Comparison of ENCODE assay signal across 15 cellular contexts in genomic region chr5:66713998-66714397, GRCh38.
DNase-seq lines count a peak whose midpoint lies in the region; ATAC-seq and TF ChIP-seq lines count a peak whose summit lies in the region.
"Had no signal": no experiment of that assay in that cellular context is flagged by ENCODE, and none has a peak within 500 bp of the region (broad histone marks: within the 10 kb centered on the region; RNA-seq: fewer than 3 reads in every experiment).

No MANE protein-coding gene starts in this region.

- H3K36me3 ChIP-seq in GM23338 (ENCODE audit: insufficient read depth), result no peaks in the 10 kb centered on the region
- H3K36me3 ChIP-seq: uterus had no signal

- peak; percentile 8 for DNase-seq in choroid plexus epithelial cell (ENCODE audit: low read depth)
- DNase-seq in omental fat pad (ENCODE audit: low spot score), result no peak
- DNase-seq in activated T-helper 2 cell treated with anti-CD3 and anti-CD28 coated beads, Interferon-gamma antibody, Interleukin-2, Interleukin-4, amounts not matched to agents 10 μg/mL and 5 μg/mL and 100 μg/mL, durations not matched to agents 14 hours and 24 hours and 36 hours (ENCODE audit: low spot score), result no peak
- DNase-seq in NCI-H82 treated with DMSO at 0.1 percent for 48 hours (lab: John Stamatoyannopoulos, UW; ENCODE audit: unreplicated experiment), result no peak
- no peak for DNase-seq in GM23338 (ENCODE audit: low spot score)
- DNase-seq in NCI-H187 (lab: John Stamatoyannopoulos, UW), result no peak
- DNase-seq: activated CD4-positive, alpha-beta T cell treated with anti-CD3 and anti-CD28 coated beads for 1 hour; activated naive CD4-positive, alpha-beta T cell treated with anti-CD3 and anti-CD28 coated beads, Interleukin-2, amount 50 U/mL, for 16 hours; immature natural killer cell; NCI-H2081; nucleus accumbens; Right ventricle myocardium superior had no signal

- H3K4me3 ChIP-seq in choroid plexus epithelial cell (ENCODE audit: low read depth, low read length) (no peak overlapping the region), GM23338 (no peak overlapping the region)
- H3K4me3 ChIP-seq: uterus had no signal

- H3K4me1 ChIP-seq in GM23338 (ENCODE audit: insufficient read depth), result no peaks in the 10 kb centered on the region; the same call in 1 of the 2 replicates
- H3K4me1 ChIP-seq: uterus had no signal

- peaks cover 14% of the 10 kb centered on the region; the same call in 1 of the 2 replicates for H3K27me3 ChIP-seq in GM23338 (ENCODE audit: insufficient read depth)
- H3K27me3 ChIP-seq: uterus had no signal

- intact Hi-C loops in activated T-helper 2 cell treated with anti-CD3 and anti-CD28 coated beads, Interferon-gamma antibody, Interleukin-2, Interleukin-4, amounts not matched to agents 10 μg/mL and 5 μg/mL and 100 μg/mL, durations not matched to agents 14 hours and 24 hours and 36 hours (cut with micrococcal nuclease), result no loop called here

- no peaks in the 10 kb centered on the region for H4K20me1 ChIP-seq in GM23338 (replicated peaks; ENCODE audit: insufficient read depth)

- H3K4me3 Mint-ChIP-seq in activated T-helper 2 cell treated with anti-CD3 and anti-CD28 coated beads, Interferon-gamma antibody, Interleukin-2, Interleukin-4, amounts not matched to agents 10 μg/mL and 5 μg/mL and 100 μg/mL, durations not matched to agents 14 hours and 24 hours and 36 hours (ENCODE audit: low read depth), result no peak overlapping the region
- H3K4me3 Mint-ChIP-seq in GM23338, result no peak overlapping the region
- H3K4me3 Mint-ChIP-seq: immature natural killer cell had no signal

- H3K9me3 Mint-ChIP-seq in activated T-helper 2 cell treated with anti-CD3 and anti-CD28 coated beads, Interferon-gamma antibody, Interleukin-2, Interleukin-4, amounts not matched to agents 10 μg/mL and 5 μg/mL and 100 μg/mL, durations not matched to agents 14 hours and 24 hours and 36 hours, result peaks cover 5% of the 10 kb centered on the region
- peaks cover 11% of the 10 kb centered on the region; the same call in 2 of the 3 replicates for H3K9me3 Mint-ChIP-seq in GM23338

- no peak overlapping the region for H3K27ac ChIP-seq in GM23338 (ENCODE audit: low read depth)
- H3K27ac ChIP-seq: uterus had no signal

- no peaks in the 10 kb centered on the region for H3K4me1 Mint-ChIP-seq in activated T-helper 2 cell treated with anti-CD3 and anti-CD28 coated beads, Interferon-gamma antibody, Interleukin-2, Interleukin-4, amounts not matched to agents 10 μg/mL and 5 μg/mL and 100 μg/mL, durations not matched to agents 14 hours and 24 hours and 36 hours (ENCODE audit: low read depth)
- H3K4me1 Mint-ChIP-seq in GM23338, result peaks cover 2% of the 10 kb centered on the region; the same call in 1 of the 3 replicates
- H3K4me1 Mint-ChIP-seq: immature natural killer cell had no signal

- H3K27me3 Mint-ChIP-seq in activated T-helper 2 cell treated with anti-CD3 and anti-CD28 coated beads, Interferon-gamma antibody, Interleukin-2, Interleukin-4, amounts not matched to agents 10 μg/mL and 5 μg/mL and 100 μg/mL, durations not matched to agents 14 hours and 24 hours and 36 hours (ENCODE audit: low read depth), result peaks cover 3% of the 10 kb centered on the region
- H3K27me3 Mint-ChIP-seq in GM23338 (ENCODE audit: insufficient read depth, low read depth, poor library complexity), result no peaks in the 10 kb centered on the region

- H3K9me2 ChIP-seq in GM23338 (ENCODE audit: insufficient read depth), result peaks cover 5% of the 10 kb centered on the region; the same call in 1 of the 2 replicates

- no peak overlapping the region for H3K27ac Mint-ChIP-seq in activated T-helper 2 cell treated with anti-CD3 and anti-CD28 coated beads, Interferon-gamma antibody, Interleukin-2, Interleukin-4, amounts not matched to agents 10 μg/mL and 5 μg/mL and 100 μg/mL, durations not matched to agents 14 hours and 24 hours and 36 hours
- H3K27ac Mint-ChIP-seq in GM23338, result no peak overlapping the region
- H3K27ac Mint-ChIP-seq: immature natural killer cell had no signal

- H2AFZ ChIP-seq in GM23338, result no peak overlapping the region

- H3K4me2 ChIP-seq in GM23338, result no peak overlapping the region

- H3F3A ChIP-seq in GM23338 (replicated peaks; ENCODE audit: low read depth), result no peaks in the 10 kb centered on the region

- no peak for TF ChIP-seq CTCF in choroid plexus epithelial cell (conservative IDR thresholded peaks at IDR 0.05; ENCODE audit: low read depth, low read length)
- TF ChIP-seq CTCF in omental fat pad (IDR thresholded peaks at IDR 0.05), result no peak
- TF ChIP-seq CTCF in GM23338 (conservative IDR thresholded peaks at IDR 0.05; ENCODE audit: low read depth in 2 of 2), result no peak

- no peaks in the 10 kb centered on the region for H3K79me2 ChIP-seq in GM23338 (replicated peaks; ENCODE audit: insufficient read depth)

- ATAC-seq in GM18867 (IDR thresholded peaks at IDR 0.05; ENCODE audit: unreplicated experiment), result peak; percentile 72
- ATAC-seq in HG03575 (IDR thresholded peaks at IDR 0.05; ENCODE audit: extremely low read depth, insufficient number of reproducible peaks, low FRiP score, unreplicated experiment), result peak; percentile 71
- ATAC-seq in omental fat pad (ENCODE audit: low FRiP score), result peak; percentile 60
- no peak for ATAC-seq in GM23338

- no peaks in the 10 kb centered on the region for H3K36me3 Mint-ChIP-seq in activated T-helper 2 cell treated with anti-CD3 and anti-CD28 coated beads, Interferon-gamma antibody, Interleukin-2, Interleukin-4, amounts not matched to agents 10 μg/mL and 5 μg/mL and 100 μg/mL, durations not matched to agents 14 hours and 24 hours and 36 hours (ENCODE audit: low read depth)
- peaks cover 4% of the 10 kb centered on the region; the same call in 1 of the 3 replicates for H3K36me3 Mint-ChIP-seq in GM23338 (ENCODE audit: low read depth)
- H3K36me3 Mint-ChIP-seq: immature natural killer cell had no signal

TF ChIP-seq in GM23338, 12 proteins besides CTCF, POLR2A, EP300 and RAD21 (continues in another document):
- no peak for TF ChIP-seq ZNF462 (CRISPR knock-in tag; IDR thresholded peaks at IDR 0.05)
- TF ChIP-seq NANOG (IDR thresholded peaks at IDR 0.05; ENCODE audit: borderline replicate concordance), result no peak
